In genomic region chr4:52032005-52032404, GRCh38 we compare ENCODE assay signal across 20 cellular contexts.
"Had no signal": no experiment of that assay in that cellular context is flagged by ENCODE, and none has a peak within 500 bp of the region (broad histone marks: within the 10 kb centered on the region; RNA-seq: fewer than 3 reads in every experiment).

No MANE protein-coding gene starts in this region.

- H3K36me3 Mint-ChIP-seq: activated naive CD4-positive, alpha-beta T cell treated with anti-CD3 and anti-CD28 coated beads, Interleukin-2, amount 50 U/mL, for 24 hours; immature natural killer cell had no signal

- H3K4me3 Mint-ChIP-seq: activated naive CD4-positive, alpha-beta T cell treated with anti-CD3 and anti-CD28 coated beads, Interleukin-2, amount 50 U/mL, for 24 hours; central memory CD8-positive, alpha-beta T cell; immature natural killer cell had no signal

- H3K4me1 ChIP-seq: colonic mucosa, upper lobe of left lung had no signal

- H3K27me3 ChIP-seq: ascending aorta, colonic mucosa, esophagus muscularis mucosa, heart right ventricle, ovary, right lobe of liver, upper lobe of left lung had no signal

- H3K36me3 ChIP-seq: colonic mucosa, ovary, right lobe of liver had no signal

- H3K9me3 Mint-ChIP-seq: activated naive CD4-positive, alpha-beta T cell treated with anti-CD3 and anti-CD28 coated beads, Interleukin-2, amount 50 U/mL, for 24 hours; central memory CD8-positive, alpha-beta T cell had no signal

- H3K27ac ChIP-seq: ascending aorta, colonic mucosa, esophagus muscularis mucosa, heart right ventricle, ovary, right lobe of liver, thoracic aorta, upper lobe of left lung, VCaP had no signal

- H3K9me3 ChIP-seq: ascending aorta, colonic mucosa, esophagus muscularis mucosa, heart right ventricle, ovary, right lobe of liver, thoracic aorta, upper lobe of left lung had no signal

- ATAC-seq: heart right ventricle, left ventricle myocardium superior, right lobe of liver had no signal

- H3K27ac Mint-ChIP-seq: activated naive CD4-positive, alpha-beta T cell treated with anti-CD3 and anti-CD28 coated beads, Interleukin-2, amount 50 U/mL, for 24 hours; immature natural killer cell had no signal

- H3K4me3 ChIP-seq: ascending aorta, colonic mucosa, esophagus muscularis mucosa, heart right ventricle, ovary, right lobe of liver, thoracic aorta, upper lobe of left lung had no signal

- H3K27me3 Mint-ChIP-seq: central memory CD8-positive, alpha-beta T cell had no signal

- DNase-seq: activated CD4-positive, alpha-beta T cell treated with anti-CD3 and anti-CD28 coated beads for 1 hour; activated gamma-delta T cell; colonic mucosa; heart right ventricle; immature natural killer cell; kidney glomerular epithelial cell; left ventricle myocardium superior; ovary; right lobe of liver; small intestine; stimulated activated CD4-positive, alpha-beta T cell treated with anti-CD3 and anti-CD28 coated beads, Interleukin-15, amount 100 ng/mL, for 24 hours; stimulated activated CD4-positive, alpha-beta T cell treated with anti-CD3 and anti-CD28 coated beads, Interleukin-2, amount 100 ng/mL, for 48 hours; T-helper 9 cell; upper lobe of left lung had no signal
